In the genomic region with DNA sequence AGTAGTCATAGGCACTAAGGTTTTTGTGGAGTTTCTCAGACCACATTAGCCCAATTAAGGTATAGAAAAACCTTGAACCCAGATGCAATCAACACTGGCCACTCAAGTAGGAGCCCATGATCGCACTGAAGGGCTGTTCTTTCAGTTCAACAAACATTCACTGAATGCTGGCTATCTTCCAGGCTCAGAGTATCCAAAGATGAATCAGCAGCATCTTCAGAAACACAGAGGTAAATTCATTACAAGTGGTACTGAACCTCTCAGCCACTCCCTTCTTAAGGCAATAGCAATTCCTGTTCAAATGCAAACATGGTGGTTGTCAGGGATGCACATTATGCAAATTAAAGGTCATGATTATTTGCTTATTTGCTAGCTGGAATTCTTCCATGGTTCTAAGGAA, we compare ENCODE assay signal across 1 cellular context.
TF ChIP-seq lines count a peak whose summit lies in the region.

No MANE protein-coding gene starts in this region.

TF ChIP-seq in HepG2, 621 proteins besides CTCF, POLR2A, EP300 and RAD21:
- TF ChIP-seq, protein P1, sequence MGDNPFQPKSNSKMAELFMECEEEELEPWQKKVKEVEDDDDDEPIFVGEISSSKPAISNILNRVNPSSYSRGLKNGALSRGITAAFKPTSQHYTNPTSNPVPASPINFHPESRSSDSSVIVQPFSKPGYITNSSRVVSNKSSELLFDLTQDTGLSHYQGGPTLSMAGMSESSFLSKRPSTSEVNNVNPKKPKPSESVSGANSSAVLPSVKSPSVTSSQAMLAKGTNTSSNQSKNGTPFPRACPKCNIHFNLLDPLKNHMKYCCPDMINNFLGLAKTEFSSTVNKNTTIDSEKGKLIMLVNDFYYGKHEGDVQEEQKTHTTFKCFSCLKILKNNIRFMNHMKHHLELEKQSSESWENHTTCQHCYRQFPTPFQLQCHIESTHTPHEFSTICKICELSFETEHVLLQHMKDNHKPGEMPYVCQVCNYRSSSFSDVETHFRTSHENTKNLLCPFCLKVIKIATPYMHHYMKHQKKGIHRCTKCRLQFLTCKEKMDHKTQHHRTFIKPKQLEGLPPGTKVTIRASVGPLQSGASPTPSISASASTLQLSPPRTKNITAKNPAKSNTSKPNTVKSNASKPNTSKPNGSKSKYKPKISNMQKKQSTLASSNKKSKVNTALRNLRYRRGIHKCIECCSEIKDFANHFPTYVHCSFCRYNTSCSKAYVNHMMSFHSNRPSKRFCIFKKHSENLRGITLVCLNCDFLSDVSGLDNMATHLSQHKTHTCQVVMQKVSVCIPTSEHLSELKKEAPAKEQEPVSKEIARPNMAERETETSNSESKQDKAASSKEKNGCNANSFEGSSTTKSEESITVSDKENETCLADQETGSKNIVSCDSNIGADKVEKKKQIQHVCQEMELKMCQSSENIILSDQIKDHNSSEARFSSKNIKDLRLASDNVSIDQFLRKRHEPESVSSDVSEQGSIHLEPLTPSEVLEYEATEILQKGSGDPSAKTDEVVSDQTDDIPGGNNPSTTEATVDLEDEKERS (CRISPR knock-in tag; IDR thresholded peaks at IDR 0.05), result no peak
- no peak for TF ChIP-seq DMAP1 (CRISPR knock-in tag; IDR thresholded peaks at IDR 0.05)
- TF ChIP-seq ZNF207 (IDR thresholded peaks at IDR 0.05; ENCODE audit: borderline replicate concordance), result no peak
- no peak for TF ChIP-seq ZFAT (CRISPR knock-in tag; conservative IDR thresholded peaks at IDR 0.05)
- TF ChIP-seq, protein P2, sequence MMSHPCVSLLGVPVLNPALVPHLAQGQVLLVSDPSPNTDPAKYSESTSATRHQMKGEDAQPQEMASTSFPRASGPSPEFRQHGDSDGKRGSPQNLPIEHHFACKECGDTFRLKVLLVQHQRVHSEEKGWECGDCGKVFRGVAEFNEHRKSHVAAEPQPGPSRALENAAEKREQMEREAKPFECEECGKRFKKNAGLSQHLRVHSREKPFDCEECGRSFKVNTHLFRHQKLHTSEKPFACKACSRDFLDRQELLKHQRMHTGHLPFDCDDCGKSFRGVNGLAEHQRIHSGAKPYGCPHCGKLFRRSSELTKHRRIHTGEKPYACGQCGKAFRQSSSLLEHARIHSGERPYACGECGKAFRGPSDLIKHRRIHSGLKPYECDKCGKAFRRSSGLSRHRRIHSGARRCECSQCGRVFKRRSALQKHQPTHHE (CRISPR knock-in tag; IDR thresholded peaks at IDR 0.05; ENCODE audit: borderline replicate concordance), result no peak
- TF ChIP-seq RBM39 (IDR thresholded peaks at IDR 0.05; ENCODE audit: low read depth, low read length, poor library complexity, severe bottlenecking), result no peak
- no peak for TF ChIP-seq PRDM15 (CRISPR knock-in tag; IDR thresholded peaks at IDR 0.05)
- no peak for TF ChIP-seq ZNF878 (CRISPR knock-in tag; IDR thresholded peaks at IDR 0.05)
- no peak for TF ChIP-seq GATA4 (IDR thresholded peaks at IDR 0.05; ENCODE audit: borderline replicate concordance, low read depth)
- no peak for TF ChIP-seq BRF2 (CRISPR knock-in tag; IDR thresholded peaks at IDR 0.05)
- no peak for TF ChIP-seq ZNF230 (CRISPR knock-in tag; IDR thresholded peaks at IDR 0.05)
- TF ChIP-seq GFI1 (CRISPR knock-in tag; IDR thresholded peaks at IDR 0.05; ENCODE audit: borderline replicate concordance), result no peak
- TF ChIP-seq SNRNP70 (IDR thresholded peaks at IDR 0.05; ENCODE audit: low read depth, low read length), result no peak
- TF ChIP-seq, protein P3, sequence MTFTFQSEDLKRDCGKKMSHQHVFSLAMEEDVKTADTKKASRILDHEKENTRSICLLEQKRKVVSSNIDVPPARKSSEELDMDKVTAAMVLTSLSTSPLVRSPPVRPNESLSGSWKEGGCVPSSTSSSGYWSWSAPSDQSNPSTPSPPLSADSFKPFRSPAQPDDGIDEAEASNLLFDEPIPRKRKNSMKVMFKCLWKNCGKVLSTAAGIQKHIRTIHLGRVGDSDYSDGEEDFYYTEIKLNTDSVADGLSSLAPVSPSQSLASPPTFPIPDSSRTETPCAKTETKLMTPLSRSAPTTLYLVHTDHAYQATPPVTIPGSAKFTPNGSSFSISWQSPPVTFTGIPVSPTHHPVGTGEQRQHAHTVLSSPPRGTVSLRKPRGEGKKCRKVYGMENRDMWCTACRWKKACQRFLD (CRISPR knock-in tag; IDR thresholded peaks at IDR 0.05; ENCODE audit: borderline replicate concordance), result no peak
- TF ChIP-seq, protein P4, sequence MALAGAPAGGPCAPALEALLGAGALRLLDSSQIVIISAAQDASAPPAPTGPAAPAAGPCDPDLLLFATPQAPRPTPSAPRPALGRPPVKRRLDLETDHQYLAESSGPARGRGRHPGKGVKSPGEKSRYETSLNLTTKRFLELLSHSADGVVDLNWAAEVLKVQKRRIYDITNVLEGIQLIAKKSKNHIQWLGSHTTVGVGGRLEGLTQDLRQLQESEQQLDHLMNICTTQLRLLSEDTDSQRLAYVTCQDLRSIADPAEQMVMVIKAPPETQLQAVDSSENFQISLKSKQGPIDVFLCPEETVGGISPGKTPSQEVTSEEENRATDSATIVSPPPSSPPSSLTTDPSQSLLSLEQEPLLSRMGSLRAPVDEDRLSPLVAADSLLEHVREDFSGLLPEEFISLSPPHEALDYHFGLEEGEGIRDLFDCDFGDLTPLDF (CRISPR knock-in tag; IDR thresholded peaks at IDR 0.05), result no peak
- no peak for TF ChIP-seq AHR (CRISPR knock-in tag; IDR thresholded peaks at IDR 0.05)
- no peak for TF ChIP-seq HOXA5 (CRISPR knock-in tag; IDR thresholded peaks at IDR 0.05)
- no peak for TF ChIP-seq ZNF564 (CRISPR knock-in tag; IDR thresholded peaks at IDR 0.05)
